ENCODE assay signal across 20 cellular contexts in genomic region chr7:86968618-86969017, GRCh38.
DNase-seq lines count a peak whose midpoint lies in the region; TF ChIP-seq lines count a peak whose summit lies in the region.
"Had no signal": no experiment of that assay in that cellular context is flagged by ENCODE, and none has a peak within 500 bp of the region (broad histone marks: within the 10 kb centered on the region; RNA-seq: fewer than 3 reads in every experiment).

No MANE protein-coding gene starts in this region.

- H3K4me3 ChIP-seq in HFF-Myc (replicated peaks; ENCODE audit: low read depth, low read length) (no peak overlapping the region), mesendoderm (ENCODE audit: low read length) (no peak overlapping the region)
- H3K4me3 ChIP-seq: body of pancreas, coronary artery, heart left ventricle, smooth muscle cell, stomach had no signal

- H2BK120ac ChIP-seq in mesendoderm (ENCODE audit: low read depth, low read length) = no peak overlapping the region

- no peak overlapping the region for H2BK15ac ChIP-seq in mesendoderm (replicated peaks; ENCODE audit: low read depth)

- H3K36me3 ChIP-seq in mesendoderm (ENCODE audit: control insufficient read depth, insufficient read depth, low read length) = no peaks in the 10 kb centered on the region
- H3K36me3 ChIP-seq: heart left ventricle, stomach had no signal

- no peaks in the 10 kb centered on the region for H3K79me2 ChIP-seq in mesendoderm (ENCODE audit: control insufficient read depth, insufficient read depth, low read length)

- H3K18ac ChIP-seq in mesendoderm (ENCODE audit: low read length) = peak overlapping the region; percentile 75

- no peak overlapping the region for H3K56ac ChIP-seq in mesendoderm (ENCODE audit: low read length)

- H2AK5ac ChIP-seq in mesendoderm (ENCODE audit: low read length) = no peak overlapping the region

- H2BK5ac ChIP-seq in mesendoderm (ENCODE audit: low read length) = no peak overlapping the region

- TF ChIP-seq CTCF in HFF-Myc (IDR thresholded peaks at IDR 0.05; ENCODE audit: low read depth, low read length, missing control alignments) (no peak), GM13976 (IDR thresholded peaks at IDR 0.05; ENCODE audit: borderline replicate concordance, control extremely low read depth, extremely low read depth, insufficient read depth, missing control alignments) (no peak)

- no peaks in the 10 kb centered on the region for H3K27me3 ChIP-seq in mesendoderm (ENCODE audit: insufficient read depth, low read length, poor library complexity)
- H3K27me3 ChIP-seq: body of pancreas, heart left ventricle, stomach had no signal

- peak overlapping the region; percentile 70 for H4K8ac ChIP-seq in mesendoderm (ENCODE audit: low read depth, low read length)

- no peak overlapping the region for H3K9ac ChIP-seq in mesendoderm (ENCODE audit: low read length)

- H3K4ac ChIP-seq in mesendoderm (ENCODE audit: low read depth, low read length) = no peak overlapping the region

- H3K4me2 ChIP-seq in mesendoderm (ENCODE audit: low read length) = no peak overlapping the region
- H3K4me2 ChIP-seq: smooth muscle cell had no signal

- H3K4me1 ChIP-seq in mesendoderm (ENCODE audit: control insufficient read depth, low read depth, low read length) = peaks cover 12% of the 10 kb centered on the region
- H3K4me1 ChIP-seq: stomach had no signal

- no peak overlapping the region for H3K23ac ChIP-seq in mesendoderm (ENCODE audit: low read length)

- no peaks in the 10 kb centered on the region for H3K79me1 ChIP-seq in mesendoderm (ENCODE audit: low read length)

- DNase-seq in DMS79 (lab: John Stamatoyannopoulos, UW) (peak; percentile 5), HFF-Myc (ENCODE audit: extremely low read depth, low read depth) (peak; percentile 1), NCI-H69 (lab: John Stamatoyannopoulos, UW) (peak; percentile 62), mesendoderm (no peak), dermis blood vessel endothelial cell (no peak), GM13976 (ENCODE audit: low spot score) (no peak)
- no peak for DNase-seq in activated CD4-positive, alpha-beta T cell treated with anti-CD3 and anti-CD28 coated beads, Interleukin-2, amount 50 U/mL, for 1 hour
- DNase-seq: activated CD4-positive, alpha-beta T cell treated with anti-CD3 and anti-CD28 coated beads, Interleukin-2, amount 10 ng/mL, durations not matched to agents 24 days and 14 days; AML-193; body of pancreas; EL; heart left ventricle; midbrain; NCI-H187 treated with DMSO at 0.1 percent for 48 hours; NCI-H748 treated with DMSO at 0.1 percent for 48 hours; SHP77 treated with DMSO at 0.1 percent for 48 hours; stimulated activated CD4-positive, alpha-beta T cell treated with anti-CD3 and anti-CD28 coated beads, Interleukin-4, amount 100 ng/mL, for 24 hours; stomach had no signal

- H4K5ac ChIP-seq in mesendoderm (ENCODE audit: low read length) = no peak overlapping the region

- in situ Hi-C loops in GM13976 (cut with MboI; ENCODE audit: low sequenced_read_pairs, unreplicated experiment) = no loop called here

- H3K27ac ChIP-seq in mesendoderm (ENCODE audit: low read depth, low read length) = no peak overlapping the region
- H3K27ac ChIP-seq: body of pancreas, coronary artery, heart left ventricle, stomach had no signal

Comparison
In these comparisons a context has a peak if more than half of its experiments do, and no peak if none do; other contexts are left out.
1. DNase-seq: peak in DMS79 (single experiment), HFF-Myc (single experiment) and NCI-H69 (single experiment); none in mesendoderm (single experiment), activated CD4-positive, alpha-beta T cell treated with anti-CD3 and anti-CD28 coated beads, Interleukin-2, amount 50 U/mL, for 1 hour (single experiment), dermis blood vessel endothelial cell (single experiment) and GM13976 (single experiment).